ENCODE assay signal across 8 cellular contexts in the genomic region with DNA sequence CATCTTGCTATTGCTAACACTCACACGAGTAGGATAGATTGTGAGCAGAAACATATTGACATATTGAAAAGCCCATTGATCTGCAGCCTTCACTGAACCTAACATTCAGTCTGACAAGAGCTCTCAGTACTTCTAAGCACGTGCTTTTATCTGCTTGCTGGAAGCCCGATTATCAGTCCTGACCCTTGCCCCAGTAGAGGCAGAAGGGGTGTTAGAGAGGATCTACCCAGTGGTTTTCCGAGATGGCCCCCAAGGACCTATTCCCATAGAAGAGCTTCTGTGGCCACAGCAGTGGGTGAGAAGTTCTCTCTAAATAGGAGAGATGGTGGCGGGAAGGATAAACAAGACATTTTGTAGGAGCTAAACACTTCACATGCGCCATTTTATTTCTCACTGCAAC.
"Had no signal": no experiment of that assay in that cellular context is flagged by ENCODE, and none has a peak within 500 bp of the region (broad histone marks: within the 10 kb centered on the region; RNA-seq: fewer than 3 reads in every experiment).

No MANE protein-coding gene starts in this region.

- FAIRE-seq: HepG2, HTR-8/SVneo had no signal

- H3K4me3 Mint-ChIP-seq: IgD-negative memory B cell had no signal

- H3K9ac ChIP-seq: KMS-11 had no signal

- ATAC-seq: HepG2 had no signal

- DNase-seq: IMR-90, KBM-7, KG1 had no signal

- H3K4me2 ChIP-seq: KMS-11 had no signal

- H3K4me1 Mint-ChIP-seq: IgD-negative memory B cell had no signal

- H3K27ac ChIP-seq: HL-60, KMS-11 had no signal

- H3K36me3 Mint-ChIP-seq: IgD-negative memory B cell had no signal

- H3K27ac Mint-ChIP-seq: IgD-negative memory B cell had no signal
